Comparison of ENCODE assay signal across 9 cellular contexts in the genomic region with DNA sequence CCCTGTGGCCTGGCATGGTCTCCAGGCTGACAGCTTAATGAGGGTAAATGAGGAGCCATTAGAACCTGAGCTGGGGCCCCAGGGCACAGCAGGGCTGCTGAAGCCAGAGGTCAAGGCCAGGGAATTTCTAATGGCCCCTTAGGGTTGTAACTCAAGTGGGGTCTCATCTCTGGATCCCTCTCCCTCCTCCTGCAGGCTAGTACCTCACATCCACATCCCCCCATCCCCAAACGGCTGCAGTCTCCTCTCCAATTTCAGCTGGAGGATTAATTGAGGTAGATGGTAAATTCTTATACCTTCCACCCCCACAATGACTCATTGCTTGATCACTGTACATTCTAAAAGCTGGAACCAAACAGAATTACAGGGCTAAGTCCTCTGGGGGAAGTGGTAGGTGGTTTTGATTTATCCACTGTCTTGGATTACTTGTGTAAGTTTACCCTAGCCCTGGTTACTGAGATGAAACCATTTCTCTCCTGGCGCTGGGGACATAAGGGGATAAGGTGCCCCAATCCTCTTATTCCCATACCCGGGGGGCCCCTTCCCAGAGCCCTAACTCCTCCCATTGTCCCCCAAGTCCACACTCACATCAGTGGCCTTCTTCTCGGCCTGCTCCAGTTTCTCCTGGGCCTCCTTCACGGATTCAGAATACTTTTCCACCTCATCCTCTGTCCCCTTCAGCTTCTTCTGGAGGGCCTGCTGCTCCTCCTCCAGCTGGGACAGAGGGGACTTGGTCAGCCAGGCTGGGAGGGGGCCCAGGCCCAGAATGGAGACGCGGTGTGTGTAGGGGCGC. TPM values are rescaled to one million over a fixed set of nuclear protein-coding genes. Genes with fewer than 3 reads are reported as not detected.
DNase-seq lines count a peak whose midpoint lies in the region; ATAC-seq and TF ChIP-seq lines count a peak whose summit lies in the region.
"Had no signal": no experiment of that assay in that cellular context is flagged by ENCODE, and none has a peak within 500 bp of the region (broad histone marks: within the 10 kb centered on the region; RNA-seq: fewer than 3 reads in every experiment).

No MANE protein-coding gene starts in this region.

- H3K9ac ChIP-seq in colonic mucosa (ENCODE audit: low read depth in 2 of 2, low read length in 2 of 2) (peak overlapping the region; percentile 52 to 66), mucosa of stomach (ENCODE audit: low read length) (peak overlapping the region; percentile 87)

- intact Hi-C loops in colonic mucosa (cut with DNase I) = no loop called here

- ATAC-seq in GM21619 (IDR thresholded peaks at IDR 0.05; ENCODE audit: unreplicated experiment) = no peak

- TF ChIP-seq CTCF in NB4 (IDR thresholded peaks at IDR 0.05; ENCODE audit: low read depth, low read length) (no peak), colonic mucosa (IDR thresholded peaks at IDR 0.05) (no peak)

- peak overlapping the region in 6 of 8 donors; percentile 2 to 69 (median 57) for H3K27ac Mint-ChIP-seq in CD8-positive, alpha-beta memory T cell

- TF ChIP-seq POLR2A in NB4 (IDR thresholded peaks at IDR 0.05; ENCODE audit: extremely low read depth, insufficient read length) = no peak

- H3K4me1 Mint-ChIP-seq in CD8-positive, alpha-beta memory T cell = peaks cover 10 to 28% (median 18%) of the 10 kb centered on the region in 3 donors

- H3K27me3 ChIP-seq in CD8-positive, alpha-beta memory T cell (ENCODE audit: insufficient read depth, low read length, poor library complexity, severe bottlenecking) = no peaks in the 10 kb centered on the region
- H3K27me3 ChIP-seq in colonic mucosa (no peaks in the 10 kb centered on the region), mucosa of stomach (ENCODE audit: control insufficient read depth, insufficient read depth, low read length) (no peaks in the 10 kb centered on the region)

- peak overlapping the region; percentile 34 to 90 (median 60) for H3K4me3 Mint-ChIP-seq in CD8-positive, alpha-beta memory T cell

- no peak overlapping the region for H3K4me3 ChIP-seq in CD8-positive, alpha-beta memory T cell (ENCODE audit: low read length)
- no peak overlapping the region for H3K4me3 ChIP-seq in NB4 (ENCODE audit: low read depth, low read length)
- H3K4me3 ChIP-seq in colonic mucosa = peak overlapping the region; percentile 55
- H3K4me3 ChIP-seq in mucosa of stomach (ENCODE audit: low read length) = no peak overlapping the region

- H3K4me1 ChIP-seq in CD8-positive, alpha-beta memory T cell (ENCODE audit: insufficient read depth, low read length) = peaks cover 6% of the 10 kb centered on the region
- no peaks in the 10 kb centered on the region for H3K4me1 ChIP-seq in colonic mucosa
- H3K4me1 ChIP-seq in mucosa of stomach (ENCODE audit: control insufficient read depth, insufficient read depth, low read length) = peaks cover 21% of the 10 kb centered on the region

- H3K9me3 Mint-ChIP-seq in CD8-positive, alpha-beta memory T cell = no peaks in the 10 kb centered on the region

- no peak overlapping the region for H3K27ac ChIP-seq in CD8-positive, alpha-beta memory T cell (ENCODE audit: low read depth, low read length)
- H3K27ac ChIP-seq in colonic mucosa = peak overlapping the region; percentile 82
- H3K27ac ChIP-seq: neutrophil had no signal

- H3K9me3 ChIP-seq in CD8-positive, alpha-beta memory T cell (ENCODE audit: low read length) = no peaks in the 10 kb centered on the region
- H3K9me3 ChIP-seq in colonic mucosa (no peaks in the 10 kb centered on the region), mucosa of stomach (ENCODE audit: control insufficient read depth, low read length) (no peaks in the 10 kb centered on the region)
- H3K9me3 ChIP-seq: neutrophil had no signal

- no peaks in the 10 kb centered on the region for H3K36me3 ChIP-seq in CD8-positive, alpha-beta memory T cell (ENCODE audit: insufficient read depth, low read length)
- no peaks in the 10 kb centered on the region for H3K36me3 ChIP-seq in colonic mucosa
- H3K36me3 ChIP-seq in mucosa of stomach (ENCODE audit: control insufficient read depth, insufficient read depth, low read length) = no peaks in the 10 kb centered on the region
- H3K36me3 ChIP-seq: neutrophil had no signal

- H3K36me3 Mint-ChIP-seq in CD8-positive, alpha-beta memory T cell = peaks cover 0 to 1% (median 0%) of the 10 kb centered on the region in 3 donors

- no peak for DNase-seq in CD8-positive, alpha-beta memory T cell
- DNase-seq in NB4 (ENCODE audit: low read depth) = peak; percentile 51
- no peak for DNase-seq in colonic mucosa
- no peak for DNase-seq in DMS79 treated with DMSO at 0.1 percent for 48 hours (lab: John Stamatoyannopoulos, UW)
- no peak for DNase-seq in SK-N-DZ (ENCODE audit: low spot score)
- no peak for DNase-seq in Kasumi-1 (lab: John Stamatoyannopoulos, UW)

- no peaks in the 10 kb centered on the region for H3K27me3 Mint-ChIP-seq in CD8-positive, alpha-beta memory T cell

- CTCF ChIA-PET in CD8-positive, alpha-beta memory T cell (lab: Charles Lee) = interaction anchor here (0.7 to 1.6 kb wide), 6 partner anchors 25 to 85 kb away, joined by 3 to 8 read pairs (median 5); a partner anchor contains a TSS

- POLR2A ChIA-PET in CD8-positive, alpha-beta memory T cell (lab: Charles Lee) = interaction anchor here (0.6 kb wide), 1 partner anchor 19 kb away, joined by 3 read pairs; no protein-coding TSS in a partner anchor

RNA-seq across cellular contexts. Expression of a gene that starts 1.0 kb away (rescaled TPM):
- total RNA-seq in CD8-positive, alpha-beta memory T cell = 1 to 10 TPM; 6.6 to 7.3 TPM
- polyA plus RNA-seq in CD8-positive, alpha-beta memory T cell = 0.22 TPM
- total RNA-seq in colonic mucosa = 100 to 1,000 TPM in 1 of 2 donors, 10 to 100 TPM in 1; 29.8 to 321 TPM
- polyA plus RNA-seq in SK-N-DZ (2014; cell fraction: cytosol; rRNA removed) = 23.8 and 25.4 TPM in 2 replicates
- 131 and 137 TPM in 2 replicates for polyA plus RNA-seq in SK-N-DZ (2014; cell fraction: nucleus; rRNA removed)

RNA-seq across cellular contexts. Expression of a gene that starts 15.0 kb away (rescaled TPM):
- total RNA-seq in CD8-positive, alpha-beta memory T cell = under 1 TPM in 1 of 2 experiments, not detected in 1; 0.75 TPM
- not detected for polyA plus RNA-seq in CD8-positive, alpha-beta memory T cell
- total RNA-seq in colonic mucosa = 1 to 10 TPM; 1.8 to 5.9 TPM
- 2.2 TPM in 1 of 2 replicates, not detected in the other for polyA plus RNA-seq in SK-N-DZ (2014; cell fraction: cytosol; rRNA removed)
- polyA plus RNA-seq in SK-N-DZ (2014; cell fraction: nucleus; rRNA removed) = 2.3 TPM in 1 of 2 replicates, not detected in the other

RNA-seq across cellular contexts. Expression of a gene that starts 23.8 kb away (rescaled TPM):
- 10 to 100 TPM in 1 of 2 experiments, 1 to 10 TPM in 1; 7.7 to 10.7 TPM for total RNA-seq in CD8-positive, alpha-beta memory T cell
- polyA plus RNA-seq in CD8-positive, alpha-beta memory T cell = 1.2 TPM
- 10 to 100 TPM in 1 of 2 donors, 1 to 10 TPM in 1; 7.3 to 34.0 TPM for total RNA-seq in colonic mucosa
- 10.9 and 15.1 TPM in 2 replicates for polyA plus RNA-seq in SK-N-DZ (2014; cell fraction: cytosol; rRNA removed)
- polyA plus RNA-seq in SK-N-DZ (2014; cell fraction: nucleus; rRNA removed) = 30.1 and 40.3 TPM in 2 replicates

RNA-seq across cellular contexts. Expression of a gene that starts 30.7 kb away (rescaled TPM):
- 10 to 100 TPM; 18.5 to 20.0 TPM for total RNA-seq in CD8-positive, alpha-beta memory T cell
- 105 TPM for polyA plus RNA-seq in CD8-positive, alpha-beta memory T cell
- total RNA-seq in colonic mucosa = 10 to 100 TPM; 19.4 to 38.3 TPM
- 6.5 and 7.8 TPM in 2 replicates for polyA plus RNA-seq in SK-N-DZ (2014; cell fraction: cytosol; rRNA removed)
- 7.7 and 8.2 TPM in 2 replicates for polyA plus RNA-seq in SK-N-DZ (2014; cell fraction: nucleus; rRNA removed)

RNA-seq across cellular contexts. Expression of a gene that starts 30.9 kb away (rescaled TPM):
- total RNA-seq in CD8-positive, alpha-beta memory T cell = over 10,000 TPM in 1 of 2 experiments, 1,000 to 10,000 TPM in 1; 7,718 to 11,549 TPM
- polyA plus RNA-seq in CD8-positive, alpha-beta memory T cell = not detected
- total RNA-seq in colonic mucosa = over 10,000 TPM; 17,917 to 26,785 TPM
- polyA plus RNA-seq in SK-N-DZ (2014; cell fraction: cytosol; rRNA removed) = not detected in 2 replicates
- polyA plus RNA-seq in SK-N-DZ (2014; cell fraction: nucleus; rRNA removed) = not detected in 2 replicates
